8 cellular contexts compared by ENCODE assay signal in the genomic region with DNA sequence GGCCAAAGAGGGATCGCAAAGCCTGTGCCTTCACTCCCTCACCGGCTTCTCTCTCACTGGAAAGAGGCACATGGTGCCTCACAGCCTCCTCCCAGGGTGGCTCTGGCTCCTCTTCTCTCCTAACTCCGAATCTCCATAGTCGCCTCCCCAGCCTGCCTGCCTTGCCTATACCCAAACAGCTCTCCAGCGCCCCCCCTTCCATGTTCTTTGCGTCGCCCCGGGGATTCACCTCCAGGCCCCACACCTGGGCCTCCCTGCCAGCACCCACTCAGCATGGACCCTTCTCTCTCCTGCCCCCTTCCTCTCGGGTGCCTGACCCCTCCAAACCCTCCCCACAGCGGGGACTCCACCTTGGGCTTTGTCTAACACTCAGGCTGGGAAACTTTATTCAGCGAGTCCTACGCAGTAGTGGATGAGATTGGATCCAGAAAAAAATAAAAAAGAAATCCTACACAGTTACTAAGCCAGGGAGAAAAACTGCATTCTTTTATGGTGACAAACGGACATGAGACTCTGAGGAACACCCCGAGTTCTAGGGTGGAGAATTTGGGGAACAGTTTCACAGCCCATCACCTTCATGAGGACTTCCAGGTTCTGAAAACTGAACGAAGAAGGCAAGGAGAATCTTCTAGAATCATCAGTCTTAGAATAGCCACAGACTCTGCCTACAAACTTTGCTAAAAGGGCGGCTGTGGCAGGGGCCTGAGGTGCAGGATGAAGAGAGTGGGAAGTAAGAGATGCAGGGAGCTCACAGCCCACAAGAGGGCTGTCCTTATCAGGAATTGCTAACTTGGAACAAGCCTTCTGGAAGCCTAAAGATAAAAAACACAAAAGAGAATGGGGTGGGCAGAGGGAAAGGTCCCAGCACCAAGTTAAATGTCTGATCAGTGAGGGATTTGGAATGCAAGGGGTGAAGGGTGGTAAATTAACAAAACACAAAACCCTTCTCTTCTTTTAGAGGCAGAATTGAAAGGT. TPM values are rescaled to one million over a fixed set of nuclear protein-coding genes. Genes with fewer than 3 reads are reported as not detected.
DNase-seq lines count a peak whose midpoint lies in the region; ATAC-seq and TF ChIP-seq lines count a peak whose summit lies in the region.

No MANE protein-coding gene starts in this region.

- H3K27ac ChIP-seq in RWPE2 (ENCODE audit: poor library complexity, severe bottlenecking) (peak overlapping the region; percentile 16), spleen (peak overlapping the region in 6 of 8 donors; percentile 7 to 95 (median 93))

- H3K36me3 Mint-ChIP-seq in stimulated activated memory B cell treated with anti-CD40 and anti-IgM and Interleukin-4, amounts not matched to agents 10 μg/mL and 1 μg/mL and 100 μg/mL, for 72 hours, result peaks cover 20% of the 10 kb centered on the region

- H3K4me1 Mint-ChIP-seq in stimulated activated memory B cell treated with anti-CD40 and anti-IgM and Interleukin-4, amounts not matched to agents 10 μg/mL and 1 μg/mL and 100 μg/mL, for 72 hours, result peaks cover 39% of the 10 kb centered on the region

- 61 to 78% (median 66%) methylated on average over 16 of the region's 16 CpGs for WGBS in spleen, 5 donors

- H3K4me3 ChIP-seq in RWPE2 (ENCODE audit: severe bottlenecking) (no peak overlapping the region), spleen (no peak overlapping the region)

- H3K36me3 ChIP-seq in RWPE2 (ENCODE audit: low read depth) (peaks cover 22% of the 10 kb centered on the region), spleen (peaks cover 0 to 37% (median 24%) of the 10 kb centered on the region in 6 donors)

- H3K27ac Mint-ChIP-seq in stimulated activated memory B cell treated with anti-CD40 and anti-IgM and Interleukin-4, amounts not matched to agents 10 μg/mL and 1 μg/mL and 100 μg/mL, for 72 hours, result no peak overlapping the region

- H3K4me3 Mint-ChIP-seq in stimulated activated memory B cell treated with anti-CD40 and anti-IgM and Interleukin-4, amounts not matched to agents 10 μg/mL and 1 μg/mL and 100 μg/mL, for 72 hours, result no peak overlapping the region

- peak; percentile 28 for TF ChIP-seq CTCF in GM12873 (IDR thresholded peaks at IDR 0.05; ENCODE audit: insufficient read depth, low read depth, low read length, missing control alignments)
- peak; percentile 58 for TF ChIP-seq CTCF in RWPE2 (IDR thresholded peaks at IDR 0.05; ENCODE audit: poor library complexity, severe bottlenecking)
- peak in 7 of 11 experiments; percentile 26 to 54 (median 45) for TF ChIP-seq CTCF in spleen (IDR thresholded peaks at IDR 0.05 in 8 of 11, conservative IDR thresholded peaks at IDR 0.05 in 3 of 11)

- peaks cover 6% of the 10 kb centered on the region for H3K9me3 ChIP-seq in RWPE2 (ENCODE audit: severe bottlenecking)
- no peaks in the 10 kb centered on the region for H3K9me3 ChIP-seq in spleen

- no peak for TF ChIP-seq POLR2A in spleen (IDR thresholded peaks at IDR 0.05)

- peak; percentile 53 for ATAC-seq in RWPE2 (ENCODE audit: low read depth)
- ATAC-seq in stimulated activated memory B cell treated with anti-CD40 and anti-IgM and Interleukin-4, amounts not matched to agents 10 μg/mL and 1 μg/mL and 100 μg/mL, for 72 hours, result no peak

- intact Hi-C loops in spleen (cut with DNase I; ENCODE audit: low total_unique reads), result no loop called here

- no peaks in the 10 kb centered on the region for H3K9me3 Mint-ChIP-seq in stimulated activated memory B cell treated with anti-CD40 and anti-IgM and Interleukin-4, amounts not matched to agents 10 μg/mL and 1 μg/mL and 100 μg/mL, for 72 hours

- H3K4me1 ChIP-seq in RWPE2 (ENCODE audit: insufficient read depth, poor library complexity, severe bottlenecking) (peaks cover 22% of the 10 kb centered on the region), spleen (peaks cover 25 to 100% (median 88%) of the 10 kb centered on the region in 6 donors)

- no peaks in the 10 kb centered on the region for H3K27me3 Mint-ChIP-seq in stimulated activated memory B cell treated with anti-CD40 and anti-IgM and Interleukin-4, amounts not matched to agents 10 μg/mL and 1 μg/mL and 100 μg/mL, for 72 hours

- H3K27me3 ChIP-seq in RWPE2 (ENCODE audit: insufficient read depth, poor library complexity, severe bottlenecking) (no peaks in the 10 kb centered on the region), spleen (replicated peaks in 1 of 7) (no peaks in the 10 kb centered on the region)

- no peak for DNase-seq in RWPE2 (ENCODE audit: low spot score)
- DNase-seq in fibroblast of peridontal ligament (ENCODE audit: extremely low read depth), result peak; percentile 70
- peak; percentile 64 for DNase-seq in spleen
- DNase-seq in medulla oblongata (ENCODE audit: extremely low spot score), result no peak
- DNase-seq in NCI-H2081 treated with DMSO at 0.1 percent for 48 hours (lab: John Stamatoyannopoulos, UW), result no peak
- no peak for DNase-seq in NCI-H1092 (lab: John Stamatoyannopoulos, UW)

RNA-seq across cellular contexts. Expression of a gene that starts 5.3 kb away (rescaled TPM):
- total RNA-seq in spleen, result 100 to 1,000 TPM in 1 of 7 donors, 10 to 100 TPM in 6; 63.4 to 103 (median 87.8) TPM
- 10 to 100 TPM; 13.6 to 37.2 (median 14.0) TPM for polyA plus RNA-seq in spleen

RNA-seq across cellular contexts. Expression of a gene that starts 35.3 kb away (rescaled TPM):
- 10 to 100 TPM; 44.8 to 66.4 (median 55.4) TPM for total RNA-seq in spleen
- polyA plus RNA-seq in spleen, result 10 to 100 TPM; 12.6 to 23.5 (median 19.5) TPM

Comparison
In these comparisons a context has a peak if more than half of its experiments do, and no peak if none do; other contexts are left out.
1. DNase-seq: peak in fibroblast of peridontal ligament (single experiment) and spleen (single experiment); none in RWPE2 (single experiment), medulla oblongata (single experiment), NCI-H2081 treated with DMSO at 0.1 percent for 48 hours (single experiment) and NCI-H1092 (single experiment).
2. Peak in every context shown above with its lines, with median percentiles within 50 percentile points of each other: CTCF ChIP-seq.